8 cellular contexts compared by ENCODE assay signal in genomic region chr14:101961011-101961721, GRCh38.
A peak's percentile ranks its signal among the peaks of the same experiment; 100 is the strongest.
DNase-seq lines count a peak whose midpoint lies in the region; ATAC-seq lines count a peak whose summit lies in the region.

No MANE protein-coding gene starts in this region.

- no peak overlapping the region for H3K27ac Mint-ChIP-seq in central memory CD8-positive, alpha-beta T cell (ENCODE audit: low read depth)

- H3K4me1 Mint-ChIP-seq in central memory CD8-positive, alpha-beta T cell, result peaks cover 22% of the 10 kb centered on the region

- no peak overlapping the region for H3K4me3 ChIP-seq in HAP-1

- H3K9me3 Mint-ChIP-seq in central memory CD8-positive, alpha-beta T cell, result no peaks in the 10 kb centered on the region

- DNase-seq in AG20443 (ENCODE audit: low spot score) (peak; percentile 74), HAP-1 (ENCODE audit: low spot score in 2 of 2) (peak; percentile 82 to 89), NCI-H524 treated with DMSO at 0.1 percent for 48 hours (lab: John Stamatoyannopoulos, UW) (peak; percentile 62), kidney tubule cell (ENCODE audit: low spot score) (peak; percentile 85)
- peak; percentile 61 to 70 for DNase-seq in activated CD4-positive, alpha-beta T cell treated with anti-CD3 and anti-CD28 coated beads for 24 hours (ENCODE audit: low read depth in 2 of 2)
- DNase-seq in central memory CD8-positive, alpha-beta T cell (ENCODE audit: low spot score in 2 of 2), result peak; percentile 56 to 58
- DNase-seq in stimulated activated CD4-positive, alpha-beta T cell treated with anti-CD3 and anti-CD28 coated beads, Interleukin-2, amount 100 ng/mL, for 48 hours, result peak; percentile 72 to 74

- no peaks in the 10 kb centered on the region for H3K9me3 ChIP-seq in HAP-1

- no peaks in the 10 kb centered on the region for H3K36me3 ChIP-seq in HAP-1 (replicated peaks)

- no peaks in the 10 kb centered on the region for H3K27me3 ChIP-seq in HAP-1 (ENCODE audit: low read depth)

- no peak for ATAC-seq in central memory CD8-positive, alpha-beta T cell (replicated peaks; ENCODE audit: extremely low read depth, poor library complexity, severe bottlenecking)
- ATAC-seq in HG03565 (IDR thresholded peaks at IDR 0.05; ENCODE audit: unreplicated experiment), result no peak

- H3K36me3 Mint-ChIP-seq in central memory CD8-positive, alpha-beta T cell (ENCODE audit: insufficient read depth), result peaks cover 6% of the 10 kb centered on the region

- H3K4me3 Mint-ChIP-seq in central memory CD8-positive, alpha-beta T cell, result no peak overlapping the region

- in situ Hi-C loops in HAP-1 (cut with MboI; ENCODE audit: low sequenced_read_pairs), result loop anchor here (5.0 to 25.0 kb wide), 3 partner anchors 249 to 551 kb away; partner anchors contain the start of genes ANKRD9 and ZNF839

- peaks cover 1% of the 10 kb centered on the region; the same call in 1 of the 2 replicates for H3K4me1 ChIP-seq in HAP-1

- no peaks in the 10 kb centered on the region for H3K27me3 Mint-ChIP-seq in central memory CD8-positive, alpha-beta T cell
